3 cellular contexts compared by ENCODE assay signal in the genomic region with DNA sequence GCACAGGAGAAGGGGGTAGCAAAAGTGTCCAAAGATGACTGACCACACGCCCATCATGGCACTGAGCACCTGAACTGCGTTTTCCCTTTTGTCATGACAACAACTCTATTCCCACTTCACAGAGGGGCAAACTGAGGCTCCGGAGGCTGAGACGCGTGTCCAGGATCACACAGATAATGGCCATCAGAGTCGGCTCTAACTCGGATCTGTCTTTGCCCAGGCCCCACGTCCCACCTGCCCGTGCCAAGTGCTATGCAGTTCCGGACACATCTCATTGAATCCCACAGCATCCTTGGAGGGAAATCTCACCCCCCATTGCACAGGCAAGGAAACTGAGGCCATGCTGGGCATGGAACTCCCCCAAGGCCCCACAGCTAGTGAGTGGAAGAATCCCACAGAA.
TF ChIP-seq lines count a peak whose summit lies in the region.

No MANE protein-coding gene starts in this region.

TF ChIP-seq in K562, 482 proteins besides CTCF, POLR2A, EP300 and RAD21:
- TF ChIP-seq, protein P1, sequence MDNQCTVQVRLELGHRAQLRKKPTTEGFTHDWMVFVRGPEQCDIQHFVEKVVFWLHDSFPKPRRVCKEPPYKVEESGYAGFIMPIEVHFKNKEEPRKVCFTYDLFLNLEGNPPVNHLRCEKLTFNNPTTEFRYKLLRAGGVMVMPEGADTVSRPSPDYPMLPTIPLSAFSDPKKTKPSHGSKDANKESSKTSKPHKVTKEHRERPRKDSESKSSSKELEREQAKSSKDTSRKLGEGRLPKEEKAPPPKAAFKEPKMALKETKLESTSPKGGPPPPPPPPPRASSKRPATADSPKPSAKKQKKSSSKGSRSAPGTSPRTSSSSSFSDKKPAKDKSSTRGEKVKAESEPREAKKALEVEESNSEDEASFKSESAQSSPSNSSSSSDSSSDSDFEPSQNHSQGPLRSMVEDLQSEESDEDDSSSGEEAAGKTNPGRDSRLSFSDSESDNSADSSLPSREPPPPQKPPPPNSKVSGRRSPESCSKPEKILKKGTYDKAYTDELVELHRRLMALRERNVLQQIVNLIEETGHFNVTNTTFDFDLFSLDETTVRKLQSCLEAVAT (IDR thresholded peaks at IDR 0.05): no peak
- peak; percentile 27 for TF ChIP-seq RBM25 (IDR thresholded peaks at IDR 0.05; ENCODE audit: low read depth, low read length, severe bottlenecking)
TF ChIP-seq in K562: peak in this region for 1.

TF ChIP-seq in H1, 55 proteins besides CTCF, POLR2A, EP300 and RAD21:
- no peak for TF ChIP-seq JUND (IDR thresholded peaks at IDR 0.05; ENCODE audit: low read length)
- no peak for TF ChIP-seq RNF2 (IDR thresholded peaks at IDR 0.05; ENCODE audit: borderline replicate concordance, low read depth, low read length, missing control alignments, poor library complexity, severe bottlenecking)
- TF ChIP-seq, protein P2, sequence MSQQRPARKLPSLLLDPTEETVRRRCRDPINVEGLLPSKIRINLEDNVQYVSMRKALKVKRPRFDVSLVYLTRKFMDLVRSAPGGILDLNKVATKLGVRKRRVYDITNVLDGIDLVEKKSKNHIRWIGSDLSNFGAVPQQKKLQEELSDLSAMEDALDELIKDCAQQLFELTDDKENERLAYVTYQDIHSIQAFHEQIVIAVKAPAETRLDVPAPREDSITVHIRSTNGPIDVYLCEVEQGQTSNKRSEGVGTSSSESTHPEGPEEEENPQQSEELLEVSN (IDR thresholded peaks at IDR 0.05): no peak
- no peak for TF ChIP-seq SP1 (IDR thresholded peaks at IDR 0.05; ENCODE audit: low read depth, low read length)
- TF ChIP-seq CREB1 (IDR thresholded peaks at IDR 0.05): no peak
- no peak for TF ChIP-seq SIX5 (IDR thresholded peaks at IDR 0.05; ENCODE audit: low read depth, low read length)
- TF ChIP-seq BRCA1 (IDR thresholded peaks at IDR 0.05; ENCODE audit: low read depth, low read length): no peak
- no peak for TF ChIP-seq SIRT6 (IDR thresholded peaks at IDR 0.05; ENCODE audit: low read length)
- no peak for TF ChIP-seq TCF12 (IDR thresholded peaks at IDR 0.05; ENCODE audit: low read depth, low read length)
- TF ChIP-seq SAP30 (IDR thresholded peaks at IDR 0.05; ENCODE audit: insufficient read depth, insufficient replicate concordance, low read length): no peak
- TF ChIP-seq ASH2L (IDR thresholded peaks at IDR 0.05; ENCODE audit: low read length): no peak
- TF ChIP-seq SUZ12 (IDR thresholded peaks at IDR 0.05; ENCODE audit: low read length): no peak
- no peak for TF ChIP-seq BCL11A (IDR thresholded peaks at IDR 0.05; ENCODE audit: low read depth in 2 of 2, low read length in 2 of 2)
- no peak for TF ChIP-seq CTBP2 (IDR thresholded peaks at IDR 0.05; ENCODE audit: borderline replicate concordance, insufficient read depth, insufficient read length, low read length)
- TF ChIP-seq, protein P3, sequence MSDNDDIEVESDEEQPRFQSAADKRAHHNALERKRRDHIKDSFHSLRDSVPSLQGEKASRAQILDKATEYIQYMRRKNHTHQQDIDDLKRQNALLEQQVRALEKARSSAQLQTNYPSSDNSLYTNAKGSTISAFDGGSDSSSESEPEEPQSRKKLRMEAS (IDR thresholded peaks at IDR 0.05): no peak
- no peak for TF ChIP-seq HDAC2 (IDR thresholded peaks at IDR 0.05; ENCODE audit: borderline replicate concordance in 1 of 2, low read depth in 2 of 2, low read length in 2 of 2)
- TF ChIP-seq, protein P4, sequence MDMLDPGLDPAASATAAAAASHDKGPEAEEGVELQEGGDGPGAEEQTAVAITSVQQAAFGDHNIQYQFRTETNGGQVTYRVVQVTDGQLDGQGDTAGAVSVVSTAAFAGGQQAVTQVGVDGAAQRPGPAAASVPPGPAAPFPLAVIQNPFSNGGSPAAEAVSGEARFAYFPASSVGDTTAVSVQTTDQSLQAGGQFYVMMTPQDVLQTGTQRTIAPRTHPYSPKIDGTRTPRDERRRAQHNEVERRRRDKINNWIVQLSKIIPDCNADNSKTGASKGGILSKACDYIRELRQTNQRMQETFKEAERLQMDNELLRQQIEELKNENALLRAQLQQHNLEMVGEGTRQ (IDR thresholded peaks at IDR 0.05; ENCODE audit: low read length): no peak
- no peak for TF ChIP-seq KDM5A (IDR thresholded peaks at IDR 0.05; ENCODE audit: low read length)
- TF ChIP-seq CHD1 (IDR thresholded peaks at IDR 0.05; ENCODE audit: low read depth, low read length): no peak

TF ChIP-seq in HepG2, 621 proteins besides CTCF, POLR2A, EP300 and RAD21:
- TF ChIP-seq, protein P5, sequence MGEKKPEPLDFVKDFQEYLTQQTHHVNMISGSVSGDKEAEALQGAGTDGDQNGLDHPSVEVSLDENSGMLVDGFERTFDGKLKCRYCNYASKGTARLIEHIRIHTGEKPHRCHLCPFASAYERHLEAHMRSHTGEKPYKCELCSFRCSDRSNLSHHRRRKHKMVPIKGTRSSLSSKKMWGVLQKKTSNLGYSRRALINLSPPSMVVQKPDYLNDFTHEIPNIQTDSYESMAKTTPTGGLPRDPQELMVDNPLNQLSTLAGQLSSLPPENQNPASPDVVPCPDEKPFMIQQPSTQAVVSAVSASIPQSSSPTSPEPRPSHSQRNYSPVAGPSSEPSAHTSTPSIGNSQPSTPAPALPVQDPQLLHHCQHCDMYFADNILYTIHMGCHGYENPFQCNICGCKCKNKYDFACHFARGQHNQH (CRISPR knock-in tag; IDR thresholded peaks at IDR 0.05): no peak
- TF ChIP-seq MAFF (IDR thresholded peaks at IDR 0.05; ENCODE audit: low read depth, low read length) (no peak), ZNF24 (IDR thresholded peaks at IDR 0.05) (no peak), ZNF629 (CRISPR knock-in tag; conservative IDR thresholded peaks at IDR 0.05) (0 out of 2 replicates have a peak, but pooled peaks have one; percentile 21), HMGA1 (CRISPR knock-in tag; conservative IDR thresholded peaks at IDR 0.05) (no peak)
- TF ChIP-seq, protein P6, sequence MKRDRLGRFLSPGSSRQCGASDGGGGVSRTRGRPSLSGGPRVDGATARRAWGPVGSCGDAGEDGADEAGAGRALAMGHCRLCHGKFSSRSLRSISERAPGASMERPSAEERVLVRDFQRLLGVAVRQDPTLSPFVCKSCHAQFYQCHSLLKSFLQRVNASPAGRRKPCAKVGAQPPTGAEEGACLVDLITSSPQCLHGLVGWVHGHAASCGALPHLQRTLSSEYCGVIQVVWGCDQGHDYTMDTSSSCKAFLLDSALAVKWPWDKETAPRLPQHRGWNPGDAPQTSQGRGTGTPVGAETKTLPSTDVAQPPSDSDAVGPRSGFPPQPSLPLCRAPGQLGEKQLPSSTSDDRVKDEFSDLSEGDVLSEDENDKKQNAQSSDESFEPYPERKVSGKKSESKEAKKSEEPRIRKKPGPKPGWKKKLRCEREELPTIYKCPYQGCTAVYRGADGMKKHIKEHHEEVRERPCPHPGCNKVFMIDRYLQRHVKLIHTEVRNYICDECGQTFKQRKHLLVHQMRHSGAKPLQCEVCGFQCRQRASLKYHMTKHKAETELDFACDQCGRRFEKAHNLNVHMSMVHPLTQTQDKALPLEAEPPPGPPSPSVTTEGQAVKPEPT (CRISPR knock-in tag; IDR thresholded peaks at IDR 0.05; ENCODE audit: low read depth): no peak
